Comparison of ENCODE assay signal across 1 cellular context in genomic region chr12:108895220-108895802, GRCh38.
TF ChIP-seq lines count a peak whose summit lies in the region.

No MANE protein-coding gene starts in this region.

TF ChIP-seq in HepG2, 621 proteins besides CTCF, POLR2A, EP300 and RAD21:
- TF ChIP-seq SP5 (CRISPR knock-in tag; IDR thresholded peaks at IDR 0.05; ENCODE audit: borderline replicate concordance, low read depth) (no peak), MNT (IDR thresholded peaks at IDR 0.05) (peak; percentile 78)
